19 cellular contexts compared by ENCODE assay signal in genomic region chr22:41983516-41983915, GRCh38. TPM values are rescaled to one million over a fixed set of nuclear protein-coding genes. Genes with fewer than 3 reads are reported as not detected.
DNase-seq lines count a peak whose midpoint lies in the region; ATAC-seq and TF ChIP-seq lines count a peak whose summit lies in the region.
"Had no signal": no experiment of that assay in that cellular context is flagged by ENCODE, and none has a peak within 500 bp of the region (broad histone marks: within the 10 kb centered on the region; RNA-seq: fewer than 3 reads in every experiment).

No MANE protein-coding gene starts in this region.

- no peaks in the 10 kb centered on the region for H3K4me1 Mint-ChIP-seq in Calu3 (ENCODE audit: low read depth, unreplicated experiment)
- H3K4me1 Mint-ChIP-seq: activated CD4-positive, alpha-beta T cell treated with anti-CD3 and anti-CD28 coated beads, Interleukin-2, amount 10 ng/mL, durations not matched to agents 24 days and 14 days had no signal

- H3K27ac Mint-ChIP-seq in Calu3 (ENCODE audit: unreplicated experiment), result no peak overlapping the region
- H3K27ac Mint-ChIP-seq: activated CD4-positive, alpha-beta T cell treated with anti-CD3 and anti-CD28 coated beads, Interleukin-2, amount 10 ng/mL, durations not matched to agents 24 days and 14 days; T-helper 2 cell treated with Interferon-gamma antibody and Interleukin-4, amounts not matched to agents 5 μg/mL and 100 μg/mL, for 36 hours had no signal

- intact Hi-C loops in psoas muscle (cut with DNase I), result no loop called here
- intact Hi-C loops in Calu3 (cut with micrococcal nuclease; ENCODE audit: unreplicated experiment), result no loop called here

- H3K4me3 ChIP-seq in psoas muscle, result no peak overlapping the region
- H3K4me3 ChIP-seq: adrenal gland, testis had no signal

- CTCF ChIA-PET in Calu3 (lab: Charles Lee), result no interaction called here

- peak; percentile 37 for DNase-seq in ELR (ENCODE audit: low read depth)
- peak; percentile 37 for DNase-seq in NOMO-1 treated with dmso at 0.1 percent for 144 hours (lab: John Stamatoyannopoulos, UW; ENCODE audit: unreplicated experiment)
- peak; percentile 93 for DNase-seq in fibroblast of gingiva (ENCODE audit: low read depth)
- no peak for DNase-seq in psoas muscle
- no peak for DNase-seq in Calu3
- no peak for DNase-seq in iPS-NIHi7 (ENCODE audit: extremely low spot score)
- DNase-seq in NCI-H2171 (lab: John Stamatoyannopoulos, UW), result no peak
- no peak for DNase-seq in effector CD8-positive, alpha-beta T cell (lab: John Stamatoyannopoulos, UW)
- DNase-seq: activated CD4-positive, alpha-beta T cell treated with anti-CD3 and anti-CD28 coated beads, Interleukin-2, amount 10 ng/mL, durations not matched to agents 24 days and 14 days; activated T-cell treated with anti-CD3 and anti-CD28 coated beads, Interleukin-2, amount 50 U/mL, for 48 hours; cortex of kidney; NCI-H1417 treated with DMSO at 0.1 percent for 48 hours; NCI-H524; testis had no signal

- no peaks in the 10 kb centered on the region for H3K9me3 Mint-ChIP-seq in Calu3 (ENCODE audit: low read depth, unreplicated experiment)
- H3K9me3 Mint-ChIP-seq: activated CD4-positive, alpha-beta T cell treated with anti-CD3 and anti-CD28 coated beads, Interleukin-2, amount 10 ng/mL, durations not matched to agents 24 days and 14 days; T-helper 2 cell treated with Interferon-gamma antibody and Interleukin-4, amounts not matched to agents 5 μg/mL and 100 μg/mL, for 36 hours had no signal

- no TSS peak for BruUV-seq in Calu3 (replicated peaks; lab: Mats Ljungman, UMichigan)

- peaks cover 45% of the 10 kb centered on the region for H3K27me3 Mint-ChIP-seq in Calu3 (ENCODE audit: unreplicated experiment)

- H3K27ac ChIP-seq in psoas muscle, result no peak overlapping the region
- H3K27ac ChIP-seq: adrenal gland, C4-2B, testis had no signal

- H3K4me1 ChIP-seq in psoas muscle, result no peaks in the 10 kb centered on the region
- H3K4me1 ChIP-seq: adrenal gland, testis had no signal

- ATAC-seq in psoas muscle, result peak in 3 of 4 donors; percentile 44 to 45 (median 45)

- H3K27me3 ChIP-seq in psoas muscle (ENCODE audit: insufficient read depth in 3 of 3, low read length in 2 of 3), result peaks cover 0 to 3% (median 0%) of the 10 kb centered on the region in 3 donors
- H3K27me3 ChIP-seq: adrenal gland, testis had no signal

- no peaks in the 10 kb centered on the region for H3K9me3 ChIP-seq in psoas muscle
- H3K9me3 ChIP-seq: adrenal gland, testis had no signal

- no peak for TF ChIP-seq CTCF in psoas muscle (IDR thresholded peaks at IDR 0.05)
- no peak for TF ChIP-seq CTCF in Calu3 (IDR thresholded peaks at IDR 0.05; ENCODE audit: unreplicated experiment)

- no peaks in the 10 kb centered on the region for H3K36me3 Mint-ChIP-seq in Calu3 (ENCODE audit: insufficient read depth, unreplicated experiment)

- H3K36me3 ChIP-seq in psoas muscle (ENCODE audit: insufficient read depth in 1 of 2, low read depth in 1 of 2), result no peaks in the 10 kb centered on the region
- H3K36me3 ChIP-seq: adrenal gland had no signal

- WGBS in psoas muscle, 3 donors, result 53 to 78% (median 61%) methylated on average over 4 of the region's 4 CpGs

- no peak overlapping the region for H3K4me3 Mint-ChIP-seq in Calu3 (ENCODE audit: low read depth, unreplicated experiment)
- H3K4me3 Mint-ChIP-seq: activated CD4-positive, alpha-beta T cell treated with anti-CD3 and anti-CD28 coated beads, Interleukin-2, amount 10 ng/mL, durations not matched to agents 24 days and 14 days; T-helper 2 cell treated with Interferon-gamma antibody and Interleukin-4, amounts not matched to agents 5 μg/mL and 100 μg/mL, for 36 hours had no signal

RNA-seq across cellular contexts. Expression of gene SEPTIN3, which starts 14.3 kb away (rescaled TPM):
- under 1 TPM in 1 of 4 donors, not detected in 3; 0.06 TPM for total RNA-seq in psoas muscle
- polyA plus RNA-seq in psoas muscle, result under 1 TPM; 0.03 to 0.14 (median 0.05) TPM
- total RNA-seq in Calu3 (2022), result 3.2 and 3.4 TPM in 2 replicates

RNA-seq across cellular contexts. Expression of gene WBP2NL, which starts 15.1 kb away (rescaled TPM):
- total RNA-seq in psoas muscle (1 to 10 TPM in 1 of 4 donors, under 1 TPM in 3; 0.22 to 1.7 (median 0.48) TPM), Calu3 (2022) (2.8 and 3.7 TPM in 2 replicates)
- under 1 TPM in 2 of 3 donors, not detected in 1; 0.22 to 0.40 TPM for polyA plus RNA-seq in psoas muscle
- total RNA-seq: G401 had no signal

RNA-seq across cellular contexts. Expression of gene CENPM, which starts 36.6 kb away (rescaled TPM):
- total RNA-seq in psoas muscle, result 1 to 10 TPM in 2 of 4 donors, under 1 TPM in 1, not detected in 1; 0.59 to 2.3 (median 1.5) TPM
- polyA plus RNA-seq in psoas muscle, result 1 to 10 TPM in 2 of 3 donors, under 1 TPM in 1; 0.52 to 1.2 (median 1.1) TPM
- 46.7 and 69.3 TPM in 2 replicates for total RNA-seq in Calu3 (2022)
- total RNA-seq: posterior vena cava had no signal

RNA-seq across cellular contexts. Expression of gene TNFRSF13C, which starts 56.9 kb away (rescaled TPM):
- 1 to 10 TPM in 1 of 4 donors, under 1 TPM in 3; 0.20 to 1.4 (median 0.38) TPM for total RNA-seq in psoas muscle
- polyA plus RNA-seq in psoas muscle, result under 1 TPM in 2 of 3 donors, not detected in 1; 0.01 to 0.05 TPM
- 1.4 and 1.5 TPM in 2 replicates for total RNA-seq in Calu3 (2022)

Comparison
In these comparisons a context has a peak if more than half of its experiments do, and no peak if none do; other contexts are left out.
1. DNase-seq: peak in ELR (single experiment), NOMO-1 treated with dmso at 0.1 percent for 144 hours (single experiment) and fibroblast of gingiva (single experiment); none in psoas muscle (0 of 2), Calu3 (single experiment), iPS-NIHi7 (single experiment), NCI-H2171 (single experiment) and effector CD8-positive, alpha-beta T cell (single experiment).